33 cellular contexts compared by ENCODE assay signal in the genomic region with DNA sequence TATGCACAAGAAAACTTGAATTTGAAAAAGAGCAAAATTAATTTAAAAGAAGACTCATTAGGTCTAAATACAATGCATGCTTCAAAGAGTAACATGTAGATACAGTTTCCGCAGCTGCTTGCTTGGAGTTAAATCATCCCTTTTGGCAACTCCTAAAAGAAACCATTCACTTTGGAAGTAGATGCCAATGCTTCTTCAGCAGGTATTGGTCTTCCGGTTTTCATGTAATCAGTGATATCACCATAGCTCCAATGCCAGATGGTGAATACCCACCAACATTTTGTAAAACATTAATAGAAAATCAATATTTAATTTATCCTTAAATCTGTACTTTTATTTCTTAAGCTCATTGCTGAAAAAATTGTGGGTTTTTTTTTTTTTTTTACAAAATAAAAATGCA.
"Had no signal": no experiment of that assay in that cellular context is flagged by ENCODE, and none has a peak within 500 bp of the region (broad histone marks: within the 10 kb centered on the region; RNA-seq: fewer than 3 reads in every experiment).

No MANE protein-coding gene starts in this region.

- H3K9me3 ChIP-seq: adrenal gland, ascending aorta, breast epithelium had no signal

- ATAC-seq: activated naive CD4-positive, alpha-beta T cell treated with anti-CD3 and anti-CD28 coated beads, Interleukin-2, amount 50 U/mL, for 72 hours; activated naive CD8-positive, alpha-beta T cell treated with anti-CD3 and anti-CD28 coated beads, Interleukin-2, amount 50 U/mL, for 24 hours; activated T-cell treated with anti-CD3 and anti-CD28 coated beads, Interleukin-2, amount 50 U/mL, for 4 hours; activated T-cell treated with anti-CD3 and anti-CD28 coated beads, Interleukin-2, amount 50 U/mL, for 72 hours; activated T-helper 17 cell treated with anti-CD3 and anti-CD28 coated beads, Interleukin-2, amount 50 U/mL, for 72 hours had no signal

- FAIRE-seq: astrocyte, bronchial epithelial cell had no signal

- H3K4me1 ChIP-seq: adrenal gland, ascending aorta, breast epithelium had no signal

- H3K27me3 ChIP-seq: adrenal gland, ascending aorta, brain microvascular endothelial cell, breast epithelium, cardiac muscle cell had no signal

- DNase-seq: activated effector memory CD4-positive, alpha-beta T cell treated with anti-CD3 and anti-CD28 coated beads, Interleukin-2, amount 50 U/mL, for 16 hours; activated effector memory CD4-positive, alpha-beta T cell treated with Interleukin-2 at 50 U/mL for 16 hours; activated gamma-delta T cell; activated gamma-delta T cell treated with Interleukin-2 at 50 U/mL for 16 hours; activated naive CD4-positive, alpha-beta T cell; activated naive CD4-positive, alpha-beta T cell treated with anti-CD3 and anti-CD28 coated beads for 36 hours; activated naive CD4-positive, alpha-beta T cell treated with anti-CD3 and anti-CD28 coated beads, Interleukin-2, amount 10 ng/mL, durations not matched to agents 7 days and 5 days; activated naive CD4-positive, alpha-beta T cell treated with anti-CD3 and anti-CD28 coated beads, Interleukin-2, amount 50 U/mL, for 16 hours; activated naive CD4-positive, alpha-beta T cell treated with Interleukin-2 at 50 U/mL for 16 hours; activated naive CD8-positive, alpha-beta T cell treated with anti-CD3 and anti-CD28 coated beads for 36 hours; activated naive CD8-positive, alpha-beta T cell treated with anti-CD3 and anti-CD28 coated beads, Interleukin-2, amount 10 ng/mL, durations not matched to agents 7 days and 5 days; activated naive CD8-positive, alpha-beta T cell treated with anti-CD3 and anti-CD28 coated beads, Interleukin-2, amount 50 U/mL, for 24 hours; activated T-cell treated with anti-CD3 and anti-CD28 coated beads for 4 hours; activated T-cell treated with anti-CD3 and anti-CD28 coated beads, Interleukin-2, amount 50 U/mL, for 1 hour; activated T-cell treated with anti-CD3 and anti-CD28 coated beads, Interleukin-2, amount 50 U/mL, for 24 hours; activated T-cell treated with anti-CD3 and anti-CD28 coated beads, Interleukin-2, amount 50 U/mL, for 4 hours; activated T-cell treated with anti-CD3 and anti-CD28 coated beads, Interleukin-2, amount 50 U/mL, for 72 hours; adrenal gland; amniotic stem cell; amygdala; anterior cingulate cortex; aorta; brain microvascular endothelial cell; caudate nucleus; central memory CD4-positive, alpha-beta T cell; cerebellar nuclear complex had no signal

- H3K36me3 ChIP-seq: adrenal gland, ascending aorta, brain microvascular endothelial cell, breast epithelium, cardiac muscle cell had no signal

- H3K27ac ChIP-seq: adrenal gland, ascending aorta, brain microvascular endothelial cell, breast epithelium, cardiac muscle cell had no signal

- H3K4me3 ChIP-seq: adrenal gland, ascending aorta, breast epithelium, cardiac muscle cell had no signal
